Comparison of ENCODE assay signal across 1 cellular context in genomic region chr14:104967414-104968152, GRCh38.
TF ChIP-seq lines count a peak whose summit lies in the region.

No MANE protein-coding gene starts in this region.

TF ChIP-seq in GM12878, 131 proteins besides CTCF, POLR2A, EP300 and RAD21:
- TF ChIP-seq ZNF592 (IDR thresholded peaks at IDR 0.05): no peak
- TF ChIP-seq USF1 (IDR thresholded peaks at IDR 0.05; ENCODE audit: borderline replicate concordance, extremely low read length, insufficient read depth, low read depth, low read length): no peak
- no peak for TF ChIP-seq TARDBP (IDR thresholded peaks at IDR 0.05; ENCODE audit: borderline replicate concordance)
- no peak for TF ChIP-seq ZBED1 (IDR thresholded peaks at IDR 0.05; ENCODE audit: borderline replicate concordance)
- no peak for TF ChIP-seq MXI1 (IDR thresholded peaks at IDR 0.05; ENCODE audit: low read depth, low read length)
- no peak for TF ChIP-seq ATF7 (IDR thresholded peaks at IDR 0.05; ENCODE audit: low read depth)
- no peak for TF ChIP-seq PBX3 (IDR thresholded peaks at IDR 0.05; ENCODE audit: insufficient replicate concordance, low read depth, low read length)
- TF ChIP-seq CHD4 (IDR thresholded peaks at IDR 0.05): no peak
- no peak for TF ChIP-seq DPF2 (IDR thresholded peaks at IDR 0.05)
- TF ChIP-seq CBFB (IDR thresholded peaks at IDR 0.05; ENCODE audit: low read depth): no peak
- no peak for TF ChIP-seq RAD51 (IDR thresholded peaks at IDR 0.05)
- TF ChIP-seq RELA (IDR thresholded peaks at IDR 0.05; ENCODE audit: borderline replicate concordance, partially characterized antibody): no peak
- TF ChIP-seq IKZF2 (IDR thresholded peaks at IDR 0.05): no peak
- no peak for TF ChIP-seq CEBPB (IDR thresholded peaks at IDR 0.05; ENCODE audit: borderline replicate concordance in 1 of 2, low read depth in 2 of 2, low read length in 2 of 2)
- no peak for TF ChIP-seq POU2F2 (IDR thresholded peaks at IDR 0.05; ENCODE audit: borderline replicate concordance, low read depth, low read length)
- TF ChIP-seq RCOR1 (conservative IDR thresholded peaks at IDR 0.05; ENCODE audit: low read depth, low read length): no peak
- TF ChIP-seq RBBP5 (conservative IDR thresholded peaks at IDR 0.05): no peak
- TF ChIP-seq, protein P1, sequence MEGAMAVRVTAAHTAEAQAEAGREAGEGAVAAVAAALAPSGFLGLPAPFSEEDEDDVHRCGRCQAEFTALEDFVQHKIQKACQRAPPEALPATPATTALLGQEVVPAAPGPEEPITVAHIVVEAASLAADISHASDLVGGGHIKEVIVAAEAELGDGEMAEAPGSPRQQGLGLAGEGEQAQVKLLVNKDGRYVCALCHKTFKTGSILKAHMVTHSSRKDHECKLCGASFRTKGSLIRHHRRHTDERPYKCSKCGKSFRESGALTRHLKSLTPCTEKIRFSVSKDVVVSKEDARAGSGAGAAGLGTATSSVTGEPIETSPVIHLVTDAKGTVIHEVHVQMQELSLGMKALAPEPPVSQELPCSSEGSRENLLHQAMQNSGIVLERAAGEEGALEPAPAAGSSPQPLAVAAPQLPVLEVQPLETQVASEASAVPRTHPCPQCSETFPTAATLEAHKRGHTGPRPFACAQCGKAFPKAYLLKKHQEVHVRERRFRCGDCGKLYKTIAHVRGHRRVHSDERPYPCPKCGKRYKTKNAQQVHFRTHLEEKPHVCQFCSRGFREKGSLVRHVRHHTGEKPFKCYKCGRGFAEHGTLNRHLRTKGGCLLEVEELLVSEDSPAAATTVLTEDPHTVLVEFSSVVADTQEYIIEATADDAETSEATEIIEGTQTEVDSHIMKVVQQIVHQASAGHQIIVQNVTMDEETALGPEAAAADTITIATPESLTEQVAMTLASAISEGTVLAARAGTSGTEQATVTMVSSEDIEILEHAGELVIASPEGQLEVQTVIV (IDR thresholded peaks at IDR 0.05; ENCODE audit: borderline replicate concordance, partially characterized antibody): no peak
